In the genomic region with DNA sequence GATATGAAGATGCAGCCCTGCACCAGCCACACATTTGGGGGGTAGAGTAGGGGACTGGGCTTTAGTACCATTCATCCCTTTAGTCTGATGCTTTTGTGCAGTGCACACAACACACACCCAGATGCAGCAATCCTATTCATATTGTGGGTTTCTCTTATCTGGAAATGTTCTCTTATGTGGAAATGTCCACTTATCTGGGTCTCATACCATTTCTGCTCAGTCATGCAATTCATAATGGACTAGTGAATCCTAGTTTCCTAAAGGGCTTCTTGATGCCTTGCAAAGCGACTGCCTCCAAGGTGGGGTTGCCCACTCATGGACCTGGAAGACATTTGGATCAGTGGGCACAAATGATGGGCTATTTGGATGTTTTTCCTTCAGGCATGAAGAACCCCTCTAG, we compare ENCODE assay signal across 31 cellular contexts. TPM values are rescaled to one million over a fixed set of nuclear protein-coding genes. Genes with fewer than 3 reads are reported as not detected.
A peak's percentile ranks its signal among the peaks of the same experiment; 100 is the strongest.
DNase-seq lines count a peak whose midpoint lies in the region; ATAC-seq and TF ChIP-seq lines count a peak whose summit lies in the region.
"Had no signal": no experiment of that assay in that cellular context is flagged by ENCODE, and none has a peak within 500 bp of the region (broad histone marks: within the 10 kb centered on the region; RNA-seq: fewer than 3 reads in every experiment).

No MANE protein-coding gene starts in this region.

- H4K20me1 ChIP-seq in DND-41 (ENCODE audit: insufficient read depth, low read length), result no peaks in the 10 kb centered on the region

- H3K4me1 ChIP-seq in DND-41 (ENCODE audit: insufficient read depth, low read length), result peaks cover 94% of the 10 kb centered on the region

- peak overlapping the region; percentile 54 for H3K4me2 ChIP-seq in DND-41 (ENCODE audit: insufficient read depth, low read length)

- peak overlapping the region; percentile 69 for H3K9ac ChIP-seq in DND-41 (ENCODE audit: low read depth, low read length)

- H3K4me3 ChIP-seq in DND-41 (ENCODE audit: low read depth in 1 of 2, low read length in 2 of 2), result peak overlapping the region in 1 of 2 experiments; percentile 41; a peak in 1 of 4 replicates
- no peak overlapping the region for H3K4me3 ChIP-seq in HL-60 (replicated peaks; ENCODE audit: insufficient read depth, low read length)
- H3K4me3 ChIP-seq: GM12878, ovary, SJSA1 had no signal

- H3K27ac ChIP-seq in DND-41 (ENCODE audit: low read length) (peak overlapping the region; percentile 100), HL-60 (replicated peaks) (peak overlapping the region; percentile 94; the same call in 1 of the 2 replicates)
- H3K27ac ChIP-seq: epithelial cell of prostate, ovary, SJSA1 had no signal

- H3K4me3 Mint-ChIP-seq in activated T-helper 2 cell treated with anti-CD3 and anti-CD28 coated beads, Interferon-gamma antibody, Interleukin-2, Interleukin-4, amounts not matched to agents 10 μg/mL and 5 μg/mL and 100 μg/mL, durations not matched to agents 14 hours and 24 hours and 36 hours (ENCODE audit: low read depth), result no peak overlapping the region
- no peak overlapping the region for H3K4me3 Mint-ChIP-seq in neural crest cell
- H3K4me3 Mint-ChIP-seq: activated T-cell treated with anti-CD3 and anti-CD28 coated beads, Interleukin-2, amount 50 U/mL, for 24 hours; natural killer cell treated with Interleukin-12 subunit alpha and Interleukin-12 subunit beta and Interleukin-15 and Interleukin-18, amount 100 ng/mL, for 72 hours; type B pancreatic cell had no signal

- TF ChIP-seq CTCF in DND-41 (IDR thresholded peaks at IDR 0.05; ENCODE audit: borderline replicate concordance, extremely low read depth, low read length, poor library complexity, severe bottlenecking), result no peak
- no peak for TF ChIP-seq CTCF in HL-60 (IDR thresholded peaks at IDR 0.05; ENCODE audit: insufficient read depth, low read length)
- no peak for TF ChIP-seq CTCF in neural crest cell (conservative IDR thresholded peaks at IDR 0.05)

- no peak overlapping the region for H2AFZ ChIP-seq in DND-41 (ENCODE audit: low read depth, low read length)

- peaks cover 85% of the 10 kb centered on the region for H3K4me1 Mint-ChIP-seq in activated T-helper 2 cell treated with anti-CD3 and anti-CD28 coated beads, Interferon-gamma antibody, Interleukin-2, Interleukin-4, amounts not matched to agents 10 μg/mL and 5 μg/mL and 100 μg/mL, durations not matched to agents 14 hours and 24 hours and 36 hours (ENCODE audit: low read depth)
- H3K4me1 Mint-ChIP-seq in neural crest cell, result peaks cover 9% of the 10 kb centered on the region

- no peaks in the 10 kb centered on the region for H3K9me3 ChIP-seq in DND-41 (ENCODE audit: insufficient read depth, low read length, severe bottlenecking)
- H3K9me3 ChIP-seq: ovary, SJSA1 had no signal

- H3K27ac Mint-ChIP-seq in activated T-helper 2 cell treated with anti-CD3 and anti-CD28 coated beads, Interferon-gamma antibody, Interleukin-2, Interleukin-4, amounts not matched to agents 10 μg/mL and 5 μg/mL and 100 μg/mL, durations not matched to agents 14 hours and 24 hours and 36 hours, result peak overlapping the region; percentile 71
- H3K27ac Mint-ChIP-seq in neural crest cell (ENCODE audit: unreplicated experiment), result peak overlapping the region; percentile 35
- H3K27ac Mint-ChIP-seq: activated T-cell treated with anti-CD3 and anti-CD28 coated beads, Interleukin-2, amount 50 U/mL, for 24 hours; natural killer cell treated with Interleukin-12 subunit alpha and Interleukin-12 subunit beta and Interleukin-15 and Interleukin-18, amount 100 ng/mL, for 72 hours; type B pancreatic cell had no signal

- no peaks in the 10 kb centered on the region for H3K27me3 Mint-ChIP-seq in activated T-helper 2 cell treated with anti-CD3 and anti-CD28 coated beads, Interferon-gamma antibody, Interleukin-2, Interleukin-4, amounts not matched to agents 10 μg/mL and 5 μg/mL and 100 μg/mL, durations not matched to agents 14 hours and 24 hours and 36 hours (ENCODE audit: low read depth)
- H3K27me3 Mint-ChIP-seq in neural crest cell (ENCODE audit: low read depth), result no peaks in the 10 kb centered on the region
- H3K27me3 Mint-ChIP-seq: activated T-cell treated with anti-CD3 and anti-CD28 coated beads, Interleukin-2, amount 50 U/mL, for 24 hours; natural killer cell treated with Interleukin-12 subunit alpha and Interleukin-12 subunit beta and Interleukin-15 and Interleukin-18, amount 100 ng/mL, for 72 hours; type B pancreatic cell had no signal

- peaks cover 95% of the 10 kb centered on the region for H3K79me2 ChIP-seq in DND-41 (ENCODE audit: insufficient read depth, low read length)

- no peak for ATAC-seq in DND-41 (ENCODE audit: insufficient read depth, low read depth)
- ATAC-seq: GM12878; HCT116; natural killer cell treated with Interleukin-12 subunit alpha and Interleukin-12 subunit beta and Interleukin-15 and Interleukin-18, amount 100 ng/mL, for 72 hours had no signal

- H3K9me3 Mint-ChIP-seq in activated T-helper 2 cell treated with anti-CD3 and anti-CD28 coated beads, Interferon-gamma antibody, Interleukin-2, Interleukin-4, amounts not matched to agents 10 μg/mL and 5 μg/mL and 100 μg/mL, durations not matched to agents 14 hours and 24 hours and 36 hours, result no peaks in the 10 kb centered on the region
- H3K9me3 Mint-ChIP-seq in neural crest cell, result no peaks in the 10 kb centered on the region
- H3K9me3 Mint-ChIP-seq: activated T-cell treated with anti-CD3 and anti-CD28 coated beads, Interleukin-2, amount 50 U/mL, for 24 hours; natural killer cell treated with Interleukin-12 subunit alpha and Interleukin-12 subunit beta and Interleukin-15 and Interleukin-18, amount 100 ng/mL, for 72 hours; type B pancreatic cell had no signal

- H3K36me3 ChIP-seq in DND-41 (ENCODE audit: insufficient read depth, low read length), result peaks cover 65% of the 10 kb centered on the region
- H3K36me3 ChIP-seq: ovary had no signal

- intact Hi-C loops in activated T-helper 2 cell treated with anti-CD3 and anti-CD28 coated beads, Interferon-gamma antibody, Interleukin-2, Interleukin-4, amounts not matched to agents 10 μg/mL and 5 μg/mL and 100 μg/mL, durations not matched to agents 14 hours and 24 hours and 36 hours (cut with micrococcal nuclease), result no loop called here

- H3K27me3 ChIP-seq in DND-41 (ENCODE audit: insufficient read depth, low read length, poor library complexity), result no peaks in the 10 kb centered on the region
- H3K27me3 ChIP-seq in HL-60 (ENCODE audit: insufficient read depth, poor library complexity, severe bottlenecking), result no peaks in the 10 kb centered on the region
- H3K27me3 ChIP-seq: ovary, SJSA1 had no signal

- peaks cover 63% of the 10 kb centered on the region for H3K36me3 Mint-ChIP-seq in activated T-helper 2 cell treated with anti-CD3 and anti-CD28 coated beads, Interferon-gamma antibody, Interleukin-2, Interleukin-4, amounts not matched to agents 10 μg/mL and 5 μg/mL and 100 μg/mL, durations not matched to agents 14 hours and 24 hours and 36 hours (ENCODE audit: low read depth)
- H3K36me3 Mint-ChIP-seq in neural crest cell (ENCODE audit: low read depth), result peaks cover 19% of the 10 kb centered on the region
- H3K36me3 Mint-ChIP-seq: natural killer cell treated with Interleukin-12 subunit alpha and Interleukin-12 subunit beta and Interleukin-15 and Interleukin-18, amount 100 ng/mL, for 72 hours had no signal

- DNase-seq in DND-41 (no peak), HL-60 (ENCODE audit: low read depth in 1 of 2, low spot score in 1 of 2) (no peak), neural crest cell (ENCODE audit: low read depth, low spot score) (no peak), NCI-H1105 (lab: John Stamatoyannopoulos, UW) (no peak), DMS53 (lab: John Stamatoyannopoulos, UW) (no peak), NCI-H748 treated with DMSO at 0.1 percent for 48 hours (lab: John Stamatoyannopoulos, UW) (no peak)
- DNase-seq in activated T-helper 2 cell treated with anti-CD3 and anti-CD28 coated beads, Interferon-gamma antibody, Interleukin-2, Interleukin-4, amounts not matched to agents 10 μg/mL and 5 μg/mL and 100 μg/mL, durations not matched to agents 14 hours and 24 hours and 36 hours (ENCODE audit: low spot score), result no peak
- DNase-seq: activated naive CD4-positive, alpha-beta T cell; activated T-cell treated with anti-CD3 and anti-CD28 coated beads, Interleukin-2, amount 50 U/mL, for 24 hours; amygdala; effector CD4-positive, alpha-beta T cell; head of caudate nucleus; NCI-H187 treated with DMSO at 0.1 percent for 48 hours; NCI-H2227 treated with DMSO at 0.1 percent for 48 hours; NCI-H69; ovary; retina; small intestine; stimulated activated CD4-positive, alpha-beta T cell treated with anti-CD3 and anti-CD28 coated beads, Interleukin-1b, Interleukin-23, amount 100 ng/mL, for 48 hours; substantia nigra had no signal

RNA-seq across cellular contexts. Expression of a gene that starts 47.8 kb away (rescaled TPM):
- total RNA-seq in activated T-helper 2 cell treated with anti-CD3 and anti-CD28 coated beads, Interferon-gamma antibody, Interleukin-2, Interleukin-4, amounts not matched to agents 10 μg/mL and 5 μg/mL and 100 μg/mL, durations not matched to agents 14 hours and 24 hours and 36 hours, result not detected in 2 replicates
- total RNA-seq in neural crest cell, result not detected in 2 replicates
- total RNA-seq: activated CD8-positive, alpha-beta memory T cell treated with anti-CD3 and anti-CD28 coated beads for 36 hours; GM12878; kidney epithelial cell; LHCN-M2; mononuclear cell; natural killer cell treated with Interleukin-12 subunit alpha and Interleukin-12 subunit beta and Interleukin-15 and Interleukin-18, amount 100 ng/mL, for 72 hours; SJSA1; T-helper 1 cell treated with Interleukin-12 subunit alpha and Interleukin-12 subunit beta and Interleukin-4 antibody, amounts not matched to agents 30 ng/mL and 1 ng/mL, for 36 hours had no signal
